ENCODE assay signal across 23 cellular contexts in the genomic region with DNA sequence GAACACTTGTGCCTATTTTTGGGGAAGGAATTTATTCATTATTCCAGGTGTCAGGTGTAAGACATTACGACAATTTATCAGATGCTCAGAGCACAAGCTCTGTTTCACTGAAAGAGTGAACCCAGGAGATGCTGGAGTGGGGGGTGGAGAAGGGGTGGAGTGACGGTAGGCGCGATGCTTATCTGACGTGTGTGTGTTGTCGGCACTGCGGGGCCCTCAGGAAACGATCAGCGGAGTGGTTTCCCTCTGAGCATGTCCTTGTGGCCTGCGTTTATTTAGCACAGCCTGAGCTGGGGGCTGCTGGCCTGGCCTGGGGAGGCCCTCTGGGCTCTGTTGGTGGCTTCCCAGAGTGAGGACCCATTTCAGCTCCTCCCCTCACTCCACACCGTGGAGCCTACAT. TPM values are rescaled to one million over a fixed set of nuclear protein-coding genes. Genes with fewer than 3 reads are reported as not detected.
DNase-seq lines count a peak whose midpoint lies in the region; ATAC-seq and TF ChIP-seq lines count a peak whose summit lies in the region.
"Had no signal": no experiment of that assay in that cellular context is flagged by ENCODE, and none has a peak within 500 bp of the region (broad histone marks: within the 10 kb centered on the region; RNA-seq: fewer than 3 reads in every experiment).

No MANE protein-coding gene starts in this region.

- peak; percentile 67 for DNase-seq in activated CD8-positive, alpha-beta memory T cell treated with anti-CD3 and anti-CD28 coated beads, Interleukin-2, amount 10 ng/mL, durations not matched to agents 7 days and 5 days
- no peak for DNase-seq in activated CD8-positive, alpha-beta memory T cell treated with anti-CD3 and anti-CD28 coated beads, Interleukin-2, amount 50 U/mL, for 4 hours
- DNase-seq in KBM-7 (peak; percentile 60), neuronal stem cell (ENCODE audit: low spot score) (no peak), WTC11 (ENCODE audit: low spot score) (no peak), esophagus muscularis mucosa (ENCODE audit: extremely low spot score) (no peak)
- peak; percentile 44 for DNase-seq in activated T-cell treated with anti-CD3 and anti-CD28 coated beads, Interleukin-2, amount 50 U/mL, for 24 hours
- DNase-seq: activated CD4-positive, CD25-positive, alpha-beta regulatory T cell; caudate nucleus; heart left ventricle; NCI-H1105 treated with DMSO at 0.1 percent for 48 hours; NCI-H2107; NCI-H524 treated with DMSO at 0.1 percent for 48 hours; posterior cingulate gyrus; thyroid gland had no signal

- no peak overlapping the region for H3K4ac ChIP-seq in neuronal stem cell (ENCODE audit: low read length)

- H3K27me3 ChIP-seq in neuronal stem cell (ENCODE audit: control insufficient read depth in 3 of 3, insufficient read depth in 3 of 3, low read depth in 1 of 3, low read length in 3 of 3), result peaks cover 0 to 11% (median 0%) of the 10 kb centered on the region in 3 experiments
- H3K27me3 ChIP-seq in esophagus muscularis mucosa, result peaks cover 0 to 100% (median 21%) of the 10 kb centered on the region in 4 donors

- H4K8ac ChIP-seq in neuronal stem cell (ENCODE audit: low read depth, low read length), result no peak overlapping the region

- in situ Hi-C loops in KBM-7 (cut with MboI; ENCODE audit: low pct_unique_long_range_greater_than_20kb, low sequenced_read_pairs), result no loop called here

- no peak for TF ChIP-seq EP300 in esophagus muscularis mucosa (IDR thresholded peaks at IDR 0.05)

- H3K9me3 ChIP-seq in neuronal stem cell (replicated peaks in 1 of 2; ENCODE audit: control insufficient read depth in 2 of 2, insufficient read depth in 1 of 2, low read depth in 1 of 2, low read length in 2 of 2) (peaks cover 5 to 15% of the 10 kb centered on the region in 2 donors), esophagus muscularis mucosa (no peaks in the 10 kb centered on the region)
- H3K9me3 ChIP-seq: heart left ventricle, thyroid gland had no signal

- peak; percentile 81 for ATAC-seq in activated CD8-positive, alpha-beta memory T cell treated with anti-CD3 and anti-CD28 coated beads, Interleukin-2, amount 10 ng/mL, durations not matched to agents 7 days and 5 days
- ATAC-seq in GM19397 (IDR thresholded peaks at IDR 0.05; ENCODE audit: unreplicated experiment), result no peak
- no peak for ATAC-seq in WTC11
- ATAC-seq: A549 had no signal

- H3K36me3 ChIP-seq in neuronal stem cell (replicated peaks in 1 of 2; ENCODE audit: control insufficient read depth in 2 of 2, insufficient read depth in 2 of 2, low read length in 2 of 2), result no peaks in the 10 kb centered on the region
- H3K36me3 ChIP-seq in esophagus muscularis mucosa, result no peaks in the 10 kb centered on the region
- H3K36me3 ChIP-seq: heart left ventricle, thyroid gland had no signal

- H2BK120ac ChIP-seq in neuronal stem cell (ENCODE audit: low read depth, low read length), result no peak overlapping the region

- peak overlapping the region; percentile 53 for H2AK5ac ChIP-seq in neuronal stem cell (ENCODE audit: low read depth, low read length)

- H3K9me3 Mint-ChIP-seq in activated CD8-positive, alpha-beta memory T cell treated with anti-CD3 and anti-CD28 coated beads, Interleukin-2, amount 10 ng/mL, durations not matched to agents 7 days and 5 days (ENCODE audit: low read depth), result no peaks in the 10 kb centered on the region
- H3K9me3 Mint-ChIP-seq in activated T-cell treated with anti-CD3 and anti-CD28 coated beads, Interleukin-2, amount 50 U/mL, for 24 hours, result no peaks in the 10 kb centered on the region
- H3K9me3 Mint-ChIP-seq in WTC11, result no peaks in the 10 kb centered on the region
- H3K9me3 Mint-ChIP-seq: activated T-helper 1 cell treated with anti-CD3 and anti-CD28 coated beads, Interleukin-12 subunit alpha, Interleukin-12 subunit beta, Interleukin-2, Interleukin-4 antibody, amounts not matched to agents 30 ng/mL and 10 ng/mL and 1 ng/mL, durations not matched to agents 14 hours and 24 hours and 36 hours had no signal

- peak overlapping the region; percentile 76 for H3K18ac ChIP-seq in neuronal stem cell (ENCODE audit: low read length)

- H4K91ac ChIP-seq in neuronal stem cell (ENCODE audit: low read depth, low read length, poor library complexity), result no peak overlapping the region

- H2BK12ac ChIP-seq in neuronal stem cell (ENCODE audit: low read length), result no peak overlapping the region

- no peak overlapping the region for H3K9ac ChIP-seq in neuronal stem cell (ENCODE audit: low read depth, low read length, poor library complexity)

- H3K4me3 ChIP-seq in neuronal stem cell (ENCODE audit: low read length in 2 of 2), result no peak overlapping the region
- H3K4me3 ChIP-seq in esophagus muscularis mucosa, result no peak overlapping the region
- H3K4me3 ChIP-seq: A549, heart left ventricle, lung, thyroid gland had no signal

- peaks cover 12% of the 10 kb centered on the region for H3K4me1 Mint-ChIP-seq in activated CD8-positive, alpha-beta memory T cell treated with anti-CD3 and anti-CD28 coated beads, Interleukin-2, amount 10 ng/mL, durations not matched to agents 7 days and 5 days
- peaks cover 15% of the 10 kb centered on the region for H3K4me1 Mint-ChIP-seq in activated T-cell treated with anti-CD3 and anti-CD28 coated beads, Interleukin-2, amount 50 U/mL, for 24 hours (ENCODE audit: low read depth)
- H3K4me1 Mint-ChIP-seq in WTC11, result peaks cover 4% of the 10 kb centered on the region
- H3K4me1 Mint-ChIP-seq: CD14-positive monocyte had no signal

- H3K27me3 Mint-ChIP-seq in activated CD8-positive, alpha-beta memory T cell treated with anti-CD3 and anti-CD28 coated beads, Interleukin-2, amount 10 ng/mL, durations not matched to agents 7 days and 5 days, result peaks cover 3% of the 10 kb centered on the region
- peaks cover 44% of the 10 kb centered on the region for H3K27me3 Mint-ChIP-seq in activated T-cell treated with anti-CD3 and anti-CD28 coated beads, Interleukin-2, amount 50 U/mL, for 24 hours
- H3K27me3 Mint-ChIP-seq in WTC11 (ENCODE audit: low read depth), result no peaks in the 10 kb centered on the region; the same call in 1 of the 2 replicates

- no peak overlapping the region for H2AFZ ChIP-seq in neuronal stem cell (ENCODE audit: low read length)

- H2BK15ac ChIP-seq in neuronal stem cell (ENCODE audit: low read length), result no peak overlapping the region

- intact Hi-C loops in esophagus muscularis mucosa (cut with DNase I), result no loop called here

- peaks cover 3% of the 10 kb centered on the region in 2 donors for H3K4me1 ChIP-seq in neuronal stem cell (ENCODE audit: control insufficient read depth in 2 of 2, insufficient read depth in 1 of 2, low read depth in 1 of 2, low read length in 2 of 2)
- H3K4me1 ChIP-seq in esophagus muscularis mucosa, result peaks cover 0 to 10% (median 0%) of the 10 kb centered on the region in 4 donors
- H3K4me1 ChIP-seq: thyroid gland had no signal

- H3K4me3 Mint-ChIP-seq in activated CD8-positive, alpha-beta memory T cell treated with anti-CD3 and anti-CD28 coated beads, Interleukin-2, amount 10 ng/mL, durations not matched to agents 7 days and 5 days, result no peak overlapping the region
- H3K4me3 Mint-ChIP-seq in activated T-cell treated with anti-CD3 and anti-CD28 coated beads, Interleukin-2, amount 50 U/mL, for 24 hours, result no peak overlapping the region
- no peak overlapping the region for H3K4me3 Mint-ChIP-seq in WTC11
- H3K4me3 Mint-ChIP-seq: activated T-helper 1 cell treated with anti-CD3 and anti-CD28 coated beads, Interleukin-12 subunit alpha, Interleukin-12 subunit beta, Interleukin-2, Interleukin-4 antibody, amounts not matched to agents 30 ng/mL and 10 ng/mL and 1 ng/mL, durations not matched to agents 14 hours and 24 hours and 36 hours had no signal

- no peak for TF ChIP-seq POLR2A in esophagus muscularis mucosa (IDR thresholded peaks at IDR 0.05; ENCODE audit: low read depth)

- CTCF ChIA-PET in activated CD8-positive, alpha-beta memory T cell treated with anti-CD3 and anti-CD28 coated beads, Interleukin-2, amount 10 ng/mL, durations not matched to agents 7 days and 5 days (lab: Charles Lee), result interaction anchor here (1.2 kb wide), 1 partner anchor 106 kb away, joined by 3 read pairs; no protein-coding TSS in a partner anchor
- CTCF ChIA-PET in WTC11 (lab: Charles Lee), result interaction anchor here (7.8 kb wide), 1 partner anchor 237 kb away, joined by 31 read pairs; no protein-coding TSS in a partner anchor

- H3K23ac ChIP-seq in neuronal stem cell (ENCODE audit: low read depth, low read length, poor library complexity), result peak overlapping the region; percentile 6

- no peak overlapping the region for H3K14ac ChIP-seq in neuronal stem cell (ENCODE audit: low read length)

- peak overlapping the region; percentile 4 for H2BK5ac ChIP-seq in neuronal stem cell (ENCODE audit: low read length)

- peak overlapping the region; percentile 68 for H3K27ac Mint-ChIP-seq in activated CD8-positive, alpha-beta memory T cell treated with anti-CD3 and anti-CD28 coated beads, Interleukin-2, amount 10 ng/mL, durations not matched to agents 7 days and 5 days
- no peak overlapping the region for H3K27ac Mint-ChIP-seq in activated T-cell treated with anti-CD3 and anti-CD28 coated beads, Interleukin-2, amount 50 U/mL, for 24 hours
- H3K27ac Mint-ChIP-seq in WTC11, result no peak overlapping the region
- H3K27ac Mint-ChIP-seq: activated T-helper 1 cell treated with anti-CD3 and anti-CD28 coated beads, Interleukin-12 subunit alpha, Interleukin-12 subunit beta, Interleukin-2, Interleukin-4 antibody, amounts not matched to agents 30 ng/mL and 10 ng/mL and 1 ng/mL, durations not matched to agents 14 hours and 24 hours and 36 hours; CD14-positive monocyte had no signal

- peaks cover 3% of the 10 kb centered on the region for H3K79me1 ChIP-seq in neuronal stem cell (ENCODE audit: low read depth, low read length)

- POLR2A ChIA-PET in WTC11 (lab: Charles Lee), result no interaction called here

- no peak overlapping the region for H3K4me2 ChIP-seq in neuronal stem cell (ENCODE audit: insufficient read depth, low read length, poor library complexity, severe bottlenecking)
- H3K4me2 ChIP-seq: A549 had no signal

- TF ChIP-seq CTCF in WTC11 (IDR thresholded peaks at IDR 0.05) (no peak), esophagus muscularis mucosa (IDR thresholded peaks at IDR 0.05) (no peak)

- WGBS in neuronal stem cell (ENCODE audit: extremely low coverage in 2 of 2, insufficient read length in 2 of 2, insufficient replicate concordance in 1 of 2), 2 donors, result no CpG with 5 or more reads among the region's 11 CpGs
- 45% methylated on average over 11 of the region's 11 CpGs for WGBS in esophagus muscularis mucosa

- H3K27ac ChIP-seq in neuronal stem cell (replicated peaks; ENCODE audit: low read length) (no peak overlapping the region), esophagus muscularis mucosa (replicated peaks in 1 of 4) (no peak overlapping the region)
- H3K27ac ChIP-seq: A549, heart left ventricle, thyroid gland had no signal

- no peaks in the 10 kb centered on the region for H3K36me3 Mint-ChIP-seq in activated CD8-positive, alpha-beta memory T cell treated with anti-CD3 and anti-CD28 coated beads, Interleukin-2, amount 10 ng/mL, durations not matched to agents 7 days and 5 days
- no peaks in the 10 kb centered on the region for H3K36me3 Mint-ChIP-seq in activated T-cell treated with anti-CD3 and anti-CD28 coated beads, Interleukin-2, amount 50 U/mL, for 24 hours (ENCODE audit: low read depth)
- no peaks in the 10 kb centered on the region for H3K36me3 Mint-ChIP-seq in WTC11
- H3K36me3 Mint-ChIP-seq: CD14-positive monocyte had no signal

RNA-seq across cellular contexts. Expression of a gene that starts 18.8 kb away (rescaled TPM):
- total RNA-seq in activated CD8-positive, alpha-beta memory T cell treated with anti-CD3 and anti-CD28 coated beads, Interleukin-2, amount 10 ng/mL, durations not matched to agents 7 days and 5 days, result not detected
- 0.52 TPM for polyA plus RNA-seq in neuronal stem cell (2013, experiment 1 of 2)
- 0.51 TPM for polyA plus RNA-seq in neuronal stem cell (2013, experiment 2 of 2)
- 0.34 TPM in 1 of 3 replicates, not detected in the others for total RNA-seq in WTC11 (2021)
- total RNA-seq in esophagus muscularis mucosa, result not detected
- total RNA-seq: activated T-helper 1 cell treated with anti-CD3 and anti-CD28 coated beads, Interleukin-12 subunit alpha, Interleukin-12 subunit beta, Interleukin-2, Interleukin-4 antibody, amounts not matched to agents 30 ng/mL and 10 ng/mL and 1 ng/mL, durations not matched to agents 14 hours and 24 hours and 36 hours; heart left ventricle; LHCN-M2; lung; skeletal muscle tissue; T-helper 1 cell treated with Interleukin-12 subunit alpha and Interleukin-12 subunit beta and Interleukin-4 antibody, amounts not matched to agents 30 ng/mL and 1 ng/mL, for 36 hours; thyroid gland had no signal
- polyA plus RNA-seq: CD14-positive monocyte, heart left ventricle, lung had no signal

RNA-seq across cellular contexts. Expression of a gene that starts 30.9 kb away (rescaled TPM):
- total RNA-seq in activated CD8-positive, alpha-beta memory T cell treated with anti-CD3 and anti-CD28 coated beads, Interleukin-2, amount 10 ng/mL, durations not matched to agents 7 days and 5 days, result 100 to 1,000 TPM; 125 to 139 TPM
- polyA plus RNA-seq in neuronal stem cell (2013, experiment 1 of 2), result 77.3 TPM
- polyA plus RNA-seq in neuronal stem cell (2013, experiment 2 of 2), result 69.6 TPM
- total RNA-seq in WTC11 (2021), result 177 to 183 TPM (median 181 TPM) in 3 replicates
- total RNA-seq in esophagus muscularis mucosa, result 1 to 10 TPM; 2.0 to 8.8 (median 3.4) TPM

RNA-seq across cellular contexts. Expression of a gene that starts 31.2 kb away (rescaled TPM):
- 10 to 100 TPM; 27.8 to 38.0 TPM for total RNA-seq in activated CD8-positive, alpha-beta memory T cell treated with anti-CD3 and anti-CD28 coated beads, Interleukin-2, amount 10 ng/mL, durations not matched to agents 7 days and 5 days
- 14.5 TPM for polyA plus RNA-seq in neuronal stem cell (2013, experiment 1 of 2)
- 15.3 TPM for polyA plus RNA-seq in neuronal stem cell (2013, experiment 2 of 2)
- total RNA-seq in WTC11 (2021) (35.0 to 45.1 TPM (median 36.6 TPM) in 3 replicates), esophagus muscularis mucosa (10 to 100 TPM; 10.4 to 29.1 (median 20.4) TPM)

RNA-seq across cellular contexts. Expression of a gene that starts 58.8 kb away (rescaled TPM):
- not detected for total RNA-seq in activated CD8-positive, alpha-beta memory T cell treated with anti-CD3 and anti-CD28 coated beads, Interleukin-2, amount 10 ng/mL, durations not matched to agents 7 days and 5 days
- 0.33 TPM for polyA plus RNA-seq in neuronal stem cell (2013, experiment 1 of 2)
- 0.43 TPM for polyA plus RNA-seq in neuronal stem cell (2013, experiment 2 of 2)
- total RNA-seq in WTC11 (2021) (0.20 to 0.55 TPM (median 0.46 TPM) in 3 replicates), esophagus muscularis mucosa (under 1 TPM in 1 of 4 donors, not detected in 3; 0.39 TPM)
- total RNA-seq: activated T-helper 1 cell treated with anti-CD3 and anti-CD28 coated beads, Interleukin-12 subunit alpha, Interleukin-12 subunit beta, Interleukin-2, Interleukin-4 antibody, amounts not matched to agents 30 ng/mL and 10 ng/mL and 1 ng/mL, durations not matched to agents 14 hours and 24 hours and 36 hours; LHCN-M2; T-helper 1 cell treated with Interleukin-12 subunit alpha and Interleukin-12 subunit beta and Interleukin-4 antibody, amounts not matched to agents 30 ng/mL and 1 ng/mL, for 36 hours; thyroid gland had no signal
- polyA plus RNA-seq: heart left ventricle had no signal

Comparison
In these comparisons a context has a peak if more than half of its experiments do, and no peak if none do; other contexts are left out.
1. DNase-seq: peak in activated CD8-positive, alpha-beta memory T cell treated with anti-CD3 and anti-CD28 coated beads, Interleukin-2, amount 10 ng/mL, durations not matched to agents 7 days and 5 days (single experiment), KBM-7 (single experiment) and activated T-cell treated with anti-CD3 and anti-CD28 coated beads, Interleukin-2, amount 50 U/mL, for 24 hours (single experiment); none in activated CD8-positive, alpha-beta memory T cell treated with anti-CD3 and anti-CD28 coated beads, Interleukin-2, amount 50 U/mL, for 4 hours (single experiment), neuronal stem cell (single experiment), WTC11 (single experiment) and esophagus muscularis mucosa (single experiment).
2. RNA of a gene that starts 30.9 kb away (total RNA-seq): 177 to 183 TPM in WTC11 and 125 to 139 TPM in activated CD8-positive, alpha-beta memory T cell treated with anti-CD3 and anti-CD28 coated beads, Interleukin-2, amount 10 ng/mL, durations not matched to agents 7 days and 5 days; 2.0 to 8.8 TPM in esophagus muscularis mucosa; every median in the first group is over 10 times any median in the second.